ENCODE assay signal across 9 cellular contexts in genomic region chr12:104494137-104494815, GRCh38. TPM values are rescaled to one million over a fixed set of nuclear protein-coding genes. Genes with fewer than 3 reads are reported as not detected.
A peak's percentile ranks its signal among the peaks of the same experiment; 100 is the strongest.
DNase-seq lines count a peak whose midpoint lies in the region; ATAC-seq, FAIRE-seq and TF ChIP-seq lines count a peak whose summit lies in the region.
"Had no signal": no experiment of that assay in that cellular context is flagged by ENCODE, and none has a peak within 500 bp of the region (broad histone marks: within the 10 kb centered on the region; RNA-seq: fewer than 3 reads in every experiment).

No MANE protein-coding gene starts in this region.

- no peaks in the 10 kb centered on the region for H3K27me3 ChIP-seq in GM12878 (replicated peaks in 1 of 2; ENCODE audit: control insufficient read depth in 2 of 2, insufficient read depth in 2 of 2, low read length in 1 of 2)
- H3K27me3 ChIP-seq in psoas muscle (ENCODE audit: insufficient read depth in 3 of 3, low read length in 2 of 3), result no peaks in the 10 kb centered on the region
- H3K27me3 ChIP-seq in gastrocnemius medialis, result no peaks in the 10 kb centered on the region

- no TSS peak for BruUV-seq in GM12878 (replicated peaks; lab: Mats Ljungman, UMichigan)

- peak in 1 of 2 experiments; percentile 16; a peak in 1 of 4 replicates for TF ChIP-seq EP300 in GM12878 (IDR thresholded peaks at IDR 0.05; ENCODE audit: borderline replicate concordance in 1 of 2, control insufficient read depth in 1 of 2, low read depth in 2 of 2, low read length in 2 of 2)

- peaks cover 0 to 2% of the 10 kb centered on the region in 2 experiments; a peak in 1 of 4 replicates for H3K36me3 ChIP-seq in GM12878 (ENCODE audit: control insufficient read depth in 2 of 2, insufficient read depth in 2 of 2, low read length in 1 of 2)
- no peaks in the 10 kb centered on the region for H3K36me3 ChIP-seq in psoas muscle (ENCODE audit: insufficient read depth in 1 of 2, low read depth in 1 of 2)
- no peaks in the 10 kb centered on the region for H3K36me3 ChIP-seq in gastrocnemius medialis

- POLR2A ChIA-PET in T-cell (lab: Charles Lee), result interaction anchor here (0.5 to 2.1 kb wide), 5 partner anchors 34 to 408 kb away, joined by 3 to 12 read pairs (median 4); no protein-coding TSS in a partner anchor
- POLR2A ChIA-PET in GM12878 (lab: Charles Lee), result interaction anchor here (1.0 to 1.8 kb wide), 10 partner anchors 12 to 115 kb away, joined by 3 to 8 read pairs (median 4); no protein-coding TSS in a partner anchor

- H3K27me3 Mint-ChIP-seq in T-cell, result no peaks in the 10 kb centered on the region

- H3K4me1 Mint-ChIP-seq in T-cell, result peaks cover 84 to 93% (median 93%) of the 10 kb centered on the region in 3 donors

- no peaks in the 10 kb centered on the region for H3K9me3 Mint-ChIP-seq in T-cell

- H3K36me3 Mint-ChIP-seq in T-cell, result peaks cover 17% of the 10 kb centered on the region

- DNase-seq in GM19239 (ENCODE audit: insufficient read length, low spot score), result no peak
- DNase-seq in T-cell, result peak in 31 of 34 experiments; percentile 16 to 76 (median 53)
- DNase-seq in GM12878 (ENCODE audit: low read depth, low spot score), result peak; percentile 57
- DNase-seq in psoas muscle, result no peak
- DNase-seq in 8988T, result no peak
- no peak for DNase-seq in NOMO-1 treated with dmso at 0.1 percent for 144 hours (lab: John Stamatoyannopoulos, UW; ENCODE audit: unreplicated experiment)
- DNase-seq in OCI-M1 (lab: John Stamatoyannopoulos, UW), result no peak
- DNase-seq in gastrocnemius medialis, result no peak

- H3K79me2 ChIP-seq in GM12878 (ENCODE audit: control insufficient read depth, insufficient read depth, low read length), result peaks cover 59% of the 10 kb centered on the region

- TF ChIP-seq POLR2A in GM12878 (IDR thresholded peaks at IDR 0.05; ENCODE audit: low read depth, low read length) (peak; percentile 50), gastrocnemius medialis (IDR thresholded peaks at IDR 0.05) (no peak)

- peak overlapping the region; percentile 57 for H3K4me3 ChIP-seq in GM12878
- no peak overlapping the region for H3K4me3 ChIP-seq in psoas muscle
- no peak overlapping the region for H3K4me3 ChIP-seq in gastrocnemius medialis

- in situ Hi-C loops in GM12878 (cut with MboI) (no loop called here), gastrocnemius medialis (cut with MboI; ENCODE audit: low sequenced_read_pairs in 4 of 4) (no loop called here)

- 25% methylated on average over 13 of the region's 13 CpGs for WGBS in GM12878 (ENCODE audit: insufficient coverage, insufficient replicate concordance, low lambda C conversion rate, missing lambda C conversion rate)
- 55 to 64% (median 55%) methylated on average over 13 of the region's 13 CpGs for WGBS in psoas muscle, 3 donors

- H3K4me1 ChIP-seq in GM12878 (ENCODE audit: control insufficient read depth, insufficient read depth, low read length), result peaks cover 52% of the 10 kb centered on the region
- H3K4me1 ChIP-seq in psoas muscle, result peaks cover 7% of the 10 kb centered on the region
- H3K4me1 ChIP-seq in gastrocnemius medialis, result peaks cover 0 to 11% of the 10 kb centered on the region in 2 donors

- peak overlapping the region; percentile 83 for H3K27ac ChIP-seq in GM12878 (ENCODE audit: control insufficient read depth, insufficient read depth)
- peak overlapping the region; percentile 36 for H3K27ac ChIP-seq in psoas muscle
- H3K27ac ChIP-seq in gastrocnemius medialis, result peak overlapping the region in 2 of 4 donors; percentile 19 to 60

- H4K20me1 ChIP-seq in GM12878 (ENCODE audit: control insufficient read depth, insufficient read depth), result no peaks in the 10 kb centered on the region

- peak overlapping the region; percentile 33 for H2AFZ ChIP-seq in GM12878 (ENCODE audit: control insufficient read depth, low read depth, low read length)

- peak overlapping the region; percentile 57 to 73 (median 72) for H3K4me3 Mint-ChIP-seq in T-cell

- H3K4me2 ChIP-seq in GM12878 (ENCODE audit: control insufficient read depth, insufficient read depth), result peak overlapping the region; percentile 82

- CTCF ChIA-PET in T-cell (lab: Charles Lee) (interaction anchor here (0.8 to 1.5 kb wide), 5 partner anchors 16 to 112 kb away, joined by 3 to 8 read pairs (median 3); no protein-coding TSS in a partner anchor), GM12878 (lab: Yijun Ruan, JAX) (interaction anchor here (0.7 to 2.2 kb wide), 12 partner anchors 11 to 277 kb away, joined by 3 to 8 read pairs (median 4); no protein-coding TSS in a partner anchor)

- ATAC-seq in T-cell (replicated peaks in 1 of 4) (peak; percentile 43 to 60 (median 56)), GM12878 (peak; percentile 77), psoas muscle (no peak), gastrocnemius medialis (no peak)

- intact Hi-C loops in GM12878 (cut with micrococcal nuclease; ENCODE audit: unreplicated experiment), result loop anchor here (1.0 kb wide), 1 partner anchor 38 kb away; the partner anchor contains the start of gene CHST11
- intact Hi-C loops in psoas muscle (cut with DNase I), result no loop called here
- intact Hi-C loops in gastrocnemius medialis (cut with DNase I; ENCODE audit: low total_unique reads), result no loop called here

- H3K9me3 ChIP-seq in GM12878 (replicated peaks; ENCODE audit: control insufficient read depth, insufficient read depth, low read length) (no peaks in the 10 kb centered on the region), psoas muscle (no peaks in the 10 kb centered on the region), gastrocnemius medialis (no peaks in the 10 kb centered on the region)

- FAIRE-seq in GM19239 (lab: Jason Lieb, UNC) (peak; percentile 87), GM12878 (lab: Jason Lieb, UNC) (no peak)
- FAIRE-seq: endometrium had no signal

- H3K27ac Mint-ChIP-seq in T-cell, result peak overlapping the region; percentile 94 to 95

- peak overlapping the region; percentile 35 for H3K9ac ChIP-seq in GM12878 (ENCODE audit: control insufficient read depth, insufficient read depth, low read length)

- no peak for TF ChIP-seq CTCF in GM12878 (IDR thresholded peaks at IDR 0.05 in 2 of 3, conservative IDR thresholded peaks at IDR 0.05 in 1 of 3; ENCODE audit: control insufficient read depth in 2 of 3, extremely low read depth in 1 of 3, insufficient read depth in 1 of 3, low read depth in 3 of 3, low read length in 3 of 3)
- no peak for TF ChIP-seq CTCF in psoas muscle (IDR thresholded peaks at IDR 0.05)
- no peak for TF ChIP-seq CTCF in gastrocnemius medialis (IDR thresholded peaks at IDR 0.05 in 4 of 5, conservative IDR thresholded peaks at IDR 0.05 in 1 of 5)

- TF ChIP-seq RAD21 in GM12878 (IDR thresholded peaks at IDR 0.05; ENCODE audit: insufficient read depth, low read depth, low read length), result no peak

- RAD21 ChIA-PET in GM12878 (lab: Charles Lee; ENCODE audit: unreplicated experiment), result interaction anchor here (0.8 to 4.5 kb wide), 20 partner anchors 9 to 202 kb away, joined by 3 to 47 read pairs (median 5); partner anchors contain the start of gene CHST11

- SMC1A ChIA-PET in GM12878 (lab: Charles Lee; ENCODE audit: uncharacterized antibody, unreplicated experiment), result interaction anchor here (0.7 to 6.1 kb wide), 20 partner anchors 11 to 559 kb away, joined by 3 to 51 read pairs (median 4); no protein-coding TSS in a partner anchor

TF ChIP-seq in GM12878, 131 proteins besides CTCF, POLR2A, EP300 and RAD21 (continues in another document):
- peak; percentile 1 to 36; a peak in 1 of 4 replicates for TF ChIP-seq BHLHE40 (IDR thresholded peaks at IDR 0.05; ENCODE audit: borderline replicate concordance in 1 of 2, low read depth in 2 of 2, low read length in 1 of 2)
- TF ChIP-seq PML (IDR thresholded peaks at IDR 0.05; ENCODE audit: low read length), result 0 out of 2 replicates have a peak, but pooled peaks have one; percentile 32
- TF ChIP-seq TCF12 (IDR thresholded peaks at IDR 0.05; ENCODE audit: low read depth, low read length), result peak; percentile 38; the same call in 1 of the 2 replicates
- peak; percentile 63; the same call in 1 of the 2 replicates for TF ChIP-seq RAD51 (IDR thresholded peaks at IDR 0.05)
- no peak for TF ChIP-seq SRF (IDR thresholded peaks at IDR 0.05; ENCODE audit: low read depth in 2 of 2, low read length in 2 of 2)
- TF ChIP-seq EED (IDR thresholded peaks at IDR 0.05; ENCODE audit: low read depth), result 0 out of 2 replicates have a peak, but pooled peaks have one; percentile 6
- TF ChIP-seq ZNF24 (IDR thresholded peaks at IDR 0.05), result no peak
- TF ChIP-seq MYB (IDR thresholded peaks at IDR 0.05; ENCODE audit: borderline replicate concordance, low read depth, low read length), result no peak

RNA-seq across cellular contexts. Expression of gene CHST11, which starts 37.5 kb away (rescaled TPM):
- total RNA-seq in T-cell (10 to 100 TPM; 49.8 to 78.3 (median 63.7) TPM), GM12878 (2014; rRNA removed) (19.9 and 23.8 TPM in 2 replicates), GM12878 (2014; rRNA removed; fragmentation: Illumina TruSeq; extraction: Trizol) (12.3 and 13.0 TPM in 2 replicates), GM12878 (2021) (34.8 and 38.1 TPM in 2 replicates), psoas muscle (1 to 10 TPM; 1.0 to 1.6 (median 1.1) TPM), gastrocnemius medialis (1 to 10 TPM in 3 of 4 donors, under 1 TPM in 1; 0.17 to 2.1 (median 1.4) TPM)
- total RNA-seq in GM12878 (2013; cell fraction: nucleolus; rRNA removed), result 76.7 and 93.6 TPM in 2 replicates
- polyA plus RNA-seq in GM12878 (2011; ENCODE audit: low read depth), result 6.0 TPM
- polyA plus RNA-seq in GM12878 (2011; rRNA removed) (20.0 and 25.7 TPM in 2 replicates), GM12878 (2014; fragmentation: Illumina TruSeq; extraction: Trizol) (12.5 and 13.4 TPM in 2 replicates), GM12878 (2014; fragmentation: Nextera tagmentation; extraction: Ambion mirVana) (1 to 10 TPM; 1.9 to 2.5 TPM), GM12878 (2014; rRNA removed) (11.3 and 23.1 TPM in 2 replicates), GM12878 (2016; fragmentation: Nextera tagmentation; extraction: Ambion mirVana) (10 to 100 TPM; 20.9 to 24.6 TPM), psoas muscle (under 1 TPM; 0.52 to 0.65 (median 0.58) TPM)
- polyA plus RNA-seq in GM12878 (2011; cell fraction: cytosol; rRNA removed), result 46.8 and 64.2 TPM in 2 replicates
- 21.6 and 29.7 TPM in 2 replicates for polyA plus RNA-seq in GM12878 (2011; cell fraction: nucleus; rRNA removed)
- 11.8 and 12.6 TPM in 2 replicates for polyA plus RNA-seq in GM12878 (2012)
- polyA minus RNA-seq in GM12878 (2011; rRNA and poly(A)+ RNA removed), result 36.6 and 44.7 TPM in 2 replicates
- polyA minus RNA-seq in GM12878 (2011; cell fraction: cytosol; rRNA and poly(A)+ RNA removed), result 11.2 and 11.3 TPM in 2 replicates
- 25.5 and 48.1 TPM in 2 replicates for polyA minus RNA-seq in GM12878 (2011; cell fraction: nucleus; rRNA and poly(A)+ RNA removed)

Comparison
In these comparisons a context has a peak if more than half of its experiments do, and no peak if none do; other contexts are left out.
1. DNase-seq: peak in T-cell (31 of 34) and GM12878 (single experiment); none in GM19239 (single experiment), psoas muscle (0 of 2), 8988T (single experiment), NOMO-1 treated with dmso at 0.1 percent for 144 hours (single experiment), OCI-M1 (single experiment) and gastrocnemius medialis (0 of 2).
2. ATAC-seq: peak in T-cell (4 of 4) and GM12878 (single experiment); none in psoas muscle (0 of 4) and gastrocnemius medialis (0 of 2).
3. RNA of gene CHST11, which starts 37.5 kb away (total RNA-seq): 49.8 to 78.3 TPM in T-cell and 12.3 to 93.6 TPM in GM12878; 0.17 to 2.1 TPM in gastrocnemius medialis and 1.0 to 1.6 TPM in psoas muscle; every median in the first group is over 4 times any median in the second.